8 cellular contexts compared by ENCODE assay signal in the genomic region with DNA sequence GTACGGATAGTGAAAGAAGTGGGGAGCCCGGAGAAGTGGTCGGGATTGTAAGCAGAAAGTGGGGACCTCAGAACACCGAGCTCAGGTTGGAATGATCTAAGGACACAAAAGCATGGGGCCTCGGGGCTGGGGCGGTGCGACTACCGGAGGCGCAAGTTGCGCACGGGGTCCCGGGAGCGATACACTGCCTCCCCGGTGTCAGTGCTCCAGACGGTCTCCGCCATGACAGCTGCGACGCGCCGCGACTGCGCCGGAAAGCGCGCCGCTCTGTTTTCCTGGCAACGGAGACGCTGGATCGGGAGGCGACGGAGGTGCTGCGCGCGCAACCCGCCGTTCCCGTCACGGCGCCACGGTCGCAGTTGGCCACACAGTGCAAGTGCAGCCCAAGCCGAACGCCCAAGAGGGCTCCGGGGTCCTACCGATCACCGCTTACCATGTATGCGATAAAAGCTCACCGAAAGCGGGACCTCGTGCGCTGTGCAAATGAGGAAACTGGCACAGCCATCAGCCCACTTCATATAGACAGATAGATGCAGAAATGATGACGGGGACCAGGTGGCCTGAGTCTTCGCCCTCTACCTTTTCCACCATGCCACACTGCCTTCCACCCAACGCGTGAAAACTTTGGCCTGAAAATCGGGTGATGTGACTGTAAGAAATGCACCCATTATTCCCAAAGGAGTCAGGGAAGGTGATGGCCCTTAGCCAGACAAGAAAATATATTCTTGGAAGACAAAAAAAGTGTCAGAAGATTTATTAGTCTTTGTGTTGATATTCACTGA. TPM values are rescaled to one million over a fixed set of nuclear protein-coding genes. Genes with fewer than 3 reads are reported as not detected.
DNase-seq lines count a peak whose midpoint lies in the region; ATAC-seq, FAIRE-seq and TF ChIP-seq lines count a peak whose summit lies in the region.

A gene (minus strand): TSS at position 249 of the 782 bp plus-strand sequence. CDS start 25 bp downstream, at position 224.

- ATAC-seq in HG02840 (IDR thresholded peaks at IDR 0.05; ENCODE audit: low FRiP score, unreplicated experiment), result peak; percentile 96
- ATAC-seq in heart left ventricle, result peak; percentile 98 to 100 (median 100)
- peak; percentile 98 to 100 for ATAC-seq in upper lobe of left lung (ENCODE audit: low FRiP score in 2 of 2)

- TF ChIP-seq POLR2A in GM12892 (IDR thresholded peaks at IDR 0.05; ENCODE audit: low read depth, low read length) (peak; percentile 85), heart left ventricle (IDR thresholded peaks at IDR 0.05) (peak in 1 of 2 donors; percentile 79), upper lobe of left lung (IDR thresholded peaks at IDR 0.05) (peak in 3 of 4 donors; percentile 56 to 84 (median 59))

- H3K36me3 ChIP-seq in adipocyte (ENCODE audit: control insufficient read depth, insufficient read depth, low read length, severe bottlenecking) (peaks cover 4% of the 10 kb centered on the region), heart left ventricle (peaks cover 0 to 29% (median 19%) of the 10 kb centered on the region in 9 donors), upper lobe of left lung (peaks cover 0 to 20% (median 3%) of the 10 kb centered on the region in 4 donors)

- peak; percentile 99 for FAIRE-seq in GM12892 (lab: Jason Lieb, UNC)

- H3K9me3 ChIP-seq in adipocyte (ENCODE audit: control insufficient read depth, low read length), result no peaks in the 10 kb centered on the region
- no peaks in the 10 kb centered on the region for H3K9me3 ChIP-seq in heart left ventricle
- H3K9me3 ChIP-seq in upper lobe of left lung, result no peaks in the 10 kb centered on the region

- H3K27me3 ChIP-seq in adipocyte (replicated peaks; ENCODE audit: control insufficient read depth, insufficient read depth, low read length) (no peaks in the 10 kb centered on the region), heart left ventricle (peaks cover 0 to 11% (median 0%) of the 10 kb centered on the region in 9 donors), upper lobe of left lung (no peaks in the 10 kb centered on the region)

- H3K27ac ChIP-seq in heart left ventricle (peak within 1 kb of the TSS in 11 of 12 donors; percentile 61 to 84 (median 76)), upper lobe of left lung (peak within 1 kb of the TSS; percentile 74 to 89 (median 84))

- peak within 1 kb of the TSS; percentile 91 for H3K4me3 ChIP-seq in adipocyte (ENCODE audit: low read length)
- H3K4me3 ChIP-seq in heart left ventricle, result peak within 1 kb of the TSS; percentile 54 to 93 (median 78)
- peak within 1 kb of the TSS; percentile 74 to 79 (median 74) for H3K4me3 ChIP-seq in upper lobe of left lung

- intact Hi-C loops in heart left ventricle (cut with DNase I) (loop anchor here in 1 of 10 donors (2.0 kb wide), 1 partner anchor 326 kb away; no protein-coding TSS in a partner anchor), posterior cingulate gyrus (cut with DNase I) (no loop called here)

- DNase-seq in GM12892 (ENCODE audit: insufficient read length) (peak; percentile 97), NCI-H1436 (lab: John Stamatoyannopoulos, UW) (peak; percentile 93), T follicular helper cell (ENCODE audit: low read depth) (peak; percentile 92), adipocyte (ENCODE audit: low read depth) (peak; percentile 96), heart left ventricle (peak; percentile 93 to 98 (median 95)), posterior cingulate gyrus (peak; percentile 93 to 99 (median 94)), upper lobe of left lung (peak; percentile 96 to 100)

- 2 to 6% (median 3%) methylated on average over 40 to 56 of the region's 56 CpGs for WGBS in heart left ventricle, 4 donors
- WGBS in upper lobe of left lung, 2 donors, result 3 to 5% methylated on average over 21 to 51 of the region's 56 CpGs

- H3K4me1 ChIP-seq in adipocyte (ENCODE audit: control insufficient read depth, insufficient read depth, low read length) (peaks cover 14% of the 10 kb centered on the region), heart left ventricle (peaks cover 0 to 14% (median 6%) of the 10 kb centered on the region in 12 donors), upper lobe of left lung (peaks cover 9 to 14% (median 10%) of the 10 kb centered on the region in 4 donors)

- TF ChIP-seq EP300 in upper lobe of left lung (IDR thresholded peaks at IDR 0.05), result no peak

- H3K9ac ChIP-seq in adipocyte (ENCODE audit: low read length), result peak within 1 kb of the TSS; percentile 88

- TF ChIP-seq CTCF in heart left ventricle (IDR thresholded peaks at IDR 0.05) (peak; percentile 36 to 88 (median 70)), upper lobe of left lung (IDR thresholded peaks at IDR 0.05) (peak; percentile 78 to 96 (median 90))

RNA-seq across cellular contexts. Expression of the gene that starts here (rescaled TPM):
- polyA plus RNA-seq in GM12892 (2012; ENCODE audit: missing spikeins), result 14.4 TPM
- total RNA-seq in heart left ventricle (10 to 100 TPM in 3 of 9 donors, 1 to 10 TPM in 6; 3.3 to 15.1 (median 8.6) TPM), upper lobe of left lung (10 to 100 TPM; 11.7 to 44.0 (median 15.0) TPM)
- polyA plus RNA-seq in heart left ventricle, result 1 to 10 TPM; 6.1 to 6.3 TPM

Comparison
In these comparisons a context has a peak if more than half of its experiments do, and no peak if none do; other contexts are left out.
1. Peak in every context shown above with its lines: DNase-seq, ATAC-seq, H3K4me3 ChIP-seq and H3K27ac ChIP-seq.